13 cellular contexts compared by ENCODE assay signal in genomic region chr5:35136386-35136785, GRCh38.
DNase-seq lines count a peak whose midpoint lies in the region; ATAC-seq and TF ChIP-seq lines count a peak whose summit lies in the region.
"Had no signal": no experiment of that assay in that cellular context is flagged by ENCODE, and none has a peak within 500 bp of the region (broad histone marks: within the 10 kb centered on the region; RNA-seq: fewer than 3 reads in every experiment).

No MANE protein-coding gene starts in this region.

- H3K4me3 ChIP-seq in MG63 (no peak overlapping the region), Karpas-422 (ENCODE audit: low read length) (no peak overlapping the region), spleen (no peak overlapping the region)
- H3K4me3 ChIP-seq: stomach had no signal

- H3K27ac Mint-ChIP-seq in activated naive CD4-positive, alpha-beta T cell treated with anti-CD3 and anti-CD28 coated beads, Interleukin-2, amount 50 U/mL, for 72 hours: no peak overlapping the region
- no peak overlapping the region for H3K27ac Mint-ChIP-seq in stimulated activated memory B cell treated with anti-CD40 and anti-IgM and Interleukin-4, amounts not matched to agents 10 μg/mL and 1 μg/mL and 100 μg/mL, for 72 hours
- H3K27ac Mint-ChIP-seq: CD8-positive, alpha-beta T cell had no signal

- no peaks in the 10 kb centered on the region for H3K4me1 Mint-ChIP-seq in stimulated activated memory B cell treated with anti-CD40 and anti-IgM and Interleukin-4, amounts not matched to agents 10 μg/mL and 1 μg/mL and 100 μg/mL, for 72 hours

- no peaks in the 10 kb centered on the region for H4K20me1 ChIP-seq in Karpas-422 (ENCODE audit: insufficient read depth, low read depth, low read length)

- peaks cover 0 to 7% of the 10 kb centered on the region in 2 donors for H3K36me3 Mint-ChIP-seq in activated naive CD4-positive, alpha-beta T cell treated with anti-CD3 and anti-CD28 coated beads, Interleukin-2, amount 50 U/mL, for 72 hours
- no peaks in the 10 kb centered on the region for H3K36me3 Mint-ChIP-seq in stimulated activated memory B cell treated with anti-CD40 and anti-IgM and Interleukin-4, amounts not matched to agents 10 μg/mL and 1 μg/mL and 100 μg/mL, for 72 hours
- H3K36me3 Mint-ChIP-seq: CD8-positive, alpha-beta T cell had no signal

- TF ChIP-seq CTCF in spleen (IDR thresholded peaks at IDR 0.05 in 8 of 11, conservative IDR thresholded peaks at IDR 0.05 in 3 of 11): no peak

- no peaks in the 10 kb centered on the region for H3K9me3 Mint-ChIP-seq in activated naive CD4-positive, alpha-beta T cell treated with anti-CD3 and anti-CD28 coated beads, Interleukin-2, amount 50 U/mL, for 72 hours
- no peaks in the 10 kb centered on the region for H3K9me3 Mint-ChIP-seq in stimulated activated memory B cell treated with anti-CD40 and anti-IgM and Interleukin-4, amounts not matched to agents 10 μg/mL and 1 μg/mL and 100 μg/mL, for 72 hours
- H3K9me3 Mint-ChIP-seq: CD8-positive, alpha-beta T cell had no signal

- peak in 1 of 2 donors; percentile 10 for DNase-seq in activated naive CD4-positive, alpha-beta T cell treated with anti-CD3 and anti-CD28 coated beads, Interleukin-2, amount 50 U/mL, for 72 hours (ENCODE audit: low spot score in 2 of 2)
- no peak for DNase-seq in activated naive CD4-positive, alpha-beta T cell (lab: John Stamatoyannopoulos, UW)
- DNase-seq in MG63 (peak; percentile 84), fibroblast of gingiva (ENCODE audit: low read depth) (peak; percentile 81), Karpas-422 (no peak), spleen (no peak)
- DNase-seq: activated CD8-positive, alpha-beta memory T cell treated with anti-CD3 and anti-CD28 coated beads for 24 hours; cortex of kidney; NCI-H1048; stomach had no signal

- WGBS in spleen, 5 donors: 5 to 14% (median 14%) methylated on average over 4 of the region's 4 CpGs

- no peak overlapping the region for H3K4me3 Mint-ChIP-seq in stimulated activated memory B cell treated with anti-CD40 and anti-IgM and Interleukin-4, amounts not matched to agents 10 μg/mL and 1 μg/mL and 100 μg/mL, for 72 hours
- H3K4me3 Mint-ChIP-seq: CD8-positive, alpha-beta T cell had no signal

- H3K4me1 ChIP-seq in Karpas-422 (ENCODE audit: low read length): no peaks in the 10 kb centered on the region
- H3K4me1 ChIP-seq in spleen: no peaks in the 10 kb centered on the region
- H3K4me1 ChIP-seq: stomach had no signal

- H3K27me3 ChIP-seq in MG63: no peaks in the 10 kb centered on the region
- no peaks in the 10 kb centered on the region for H3K27me3 ChIP-seq in Karpas-422 (ENCODE audit: low read length)
- no peaks in the 10 kb centered on the region for H3K27me3 ChIP-seq in spleen (replicated peaks in 1 of 7)
- H3K27me3 ChIP-seq: stomach had no signal

- H3K27me3 Mint-ChIP-seq in stimulated activated memory B cell treated with anti-CD40 and anti-IgM and Interleukin-4, amounts not matched to agents 10 μg/mL and 1 μg/mL and 100 μg/mL, for 72 hours: no peaks in the 10 kb centered on the region

- H3K79me2 ChIP-seq in Karpas-422 (ENCODE audit: low read length): no peaks in the 10 kb centered on the region

- H2AFZ ChIP-seq in Karpas-422 (ENCODE audit: low read length): no peak overlapping the region

- intact Hi-C loops in spleen (cut with DNase I; ENCODE audit: low total_unique reads): no loop called here

- no peaks in the 10 kb centered on the region for H3K36me3 ChIP-seq in MG63
- no peaks in the 10 kb centered on the region for H3K36me3 ChIP-seq in Karpas-422 (ENCODE audit: insufficient read depth, low read length)
- H3K36me3 ChIP-seq in spleen: no peaks in the 10 kb centered on the region
- H3K36me3 ChIP-seq: stomach had no signal

- no peak overlapping the region for H3K9ac ChIP-seq in Karpas-422 (ENCODE audit: low read length)

- H3K27ac ChIP-seq in Karpas-422 (ENCODE audit: low read length) (no peak overlapping the region), spleen (no peak overlapping the region)
- H3K27ac ChIP-seq: stomach had no signal

- ATAC-seq in activated naive CD4-positive, alpha-beta T cell treated with anti-CD3 and anti-CD28 coated beads, Interleukin-2, amount 50 U/mL, for 72 hours: peak; percentile 46 to 96
- ATAC-seq in stimulated activated memory B cell treated with anti-CD40 and anti-IgM and Interleukin-4, amounts not matched to agents 10 μg/mL and 1 μg/mL and 100 μg/mL, for 72 hours: peak; percentile 60
- no peak for ATAC-seq in HG03378 (IDR thresholded peaks at IDR 0.05; ENCODE audit: unreplicated experiment)
- ATAC-seq: CD8-positive, alpha-beta T cell had no signal

- no peak overlapping the region for H3K4me2 ChIP-seq in Karpas-422 (ENCODE audit: low read depth, low read length, poor library complexity, severe bottlenecking)

- TF ChIP-seq POLR2A in spleen (IDR thresholded peaks at IDR 0.05): no peak

- H3K9me3 ChIP-seq in MG63 (no peaks in the 10 kb centered on the region), Karpas-422 (ENCODE audit: low read length) (no peaks in the 10 kb centered on the region), spleen (no peaks in the 10 kb centered on the region)
- H3K9me3 ChIP-seq: stomach had no signal

- no peaks in the 10 kb centered on the region for H3K9me2 ChIP-seq in Karpas-422 (replicated peaks; ENCODE audit: insufficient read depth, low read length)

Comparison
In these comparisons a context has a peak if more than half of its experiments do, and no peak if none do; other contexts are left out.
1. DNase-seq: peak in MG63 (single experiment) and fibroblast of gingiva (single experiment); none in activated naive CD4-positive, alpha-beta T cell (0 of 4), Karpas-422 (single experiment) and spleen (single experiment).